Comparison of ENCODE assay signal across 8 cellular contexts in the genomic region with DNA sequence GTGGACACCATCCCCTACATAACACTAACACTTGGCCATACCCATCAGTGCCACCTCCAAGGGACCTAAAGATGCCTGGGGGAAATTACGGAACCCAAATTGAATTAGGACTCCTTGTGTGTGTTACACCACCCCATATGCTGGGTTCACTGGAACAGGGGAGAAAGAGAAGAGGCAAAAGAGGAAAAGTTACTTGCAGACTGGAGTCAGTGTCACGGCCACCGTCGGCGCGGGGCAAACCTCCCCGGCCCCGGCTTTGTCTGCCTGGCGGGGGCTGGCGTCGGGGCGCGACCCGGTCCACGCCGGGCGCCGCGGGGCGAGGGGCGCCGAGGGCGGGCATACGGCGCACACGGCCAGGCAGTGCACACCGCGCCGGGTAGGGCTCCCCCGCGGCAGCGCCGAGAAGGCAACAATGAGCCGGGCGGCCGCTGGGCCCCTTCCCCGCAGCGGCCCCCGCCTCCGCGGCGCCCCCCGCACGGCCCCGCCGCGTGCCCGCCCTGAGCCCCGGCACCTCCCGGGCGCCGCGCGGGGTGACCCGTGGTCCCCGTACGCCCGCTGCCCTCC.
DNase-seq lines count a peak whose midpoint lies in the region; ATAC-seq and TF ChIP-seq lines count a peak whose summit lies in the region.

No MANE protein-coding gene starts in this region.

- no peaks in the 10 kb centered on the region for H3K9me3 ChIP-seq in IMR-90 (ENCODE audit: control insufficient read depth, insufficient read depth, low read length)

- peaks cover 47% of the 10 kb centered on the region for H4K20me1 ChIP-seq in IMR-90 (ENCODE audit: insufficient read depth, low read length)

- H2BK20ac ChIP-seq in IMR-90 (ENCODE audit: low read depth, low read length), result peak overlapping the region; percentile 13

- H2BK120ac ChIP-seq in IMR-90 (ENCODE audit: low read depth, low read length), result peak overlapping the region; percentile 48

- peak overlapping the region; percentile 59 for H2AK5ac ChIP-seq in IMR-90 (ENCODE audit: low read depth, low read length)

- peak overlapping the region; percentile 11 to 71; a peak in 2 of 4 replicates for H4K8ac ChIP-seq in IMR-90 (ENCODE audit: low read depth in 2 of 2, low read length in 2 of 2)

- peaks cover 0 to 59% of the 10 kb centered on the region in 2 experiments; a peak in 2 of 4 replicates for H3K79me1 ChIP-seq in IMR-90 (ENCODE audit: low read depth in 1 of 2, low read length in 2 of 2)

- peak overlapping the region; percentile 60 for H2AK9ac ChIP-seq in IMR-90 (replicated peaks; ENCODE audit: low read depth, low read length, poor library complexity)

- BruUV-seq in IMR-90 (replicated peaks; lab: Mats Ljungman, UMichigan), result no TSS peak

- dilution Hi-C loops in IMR-90 (cut with HindIII; ENCODE audit: low sequenced_read_pairs, unreplicated experiment), result no loop called here

- peak overlapping the region; percentile 85 for H4K91ac ChIP-seq in IMR-90 (ENCODE audit: insufficient read depth, low read depth, low read length)

- in situ Hi-C loops in IMR-90 (cut with MboI; ENCODE audit: low sequenced_read_pairs), result no loop called here

- H3K36me3 Mint-ChIP-seq in activated naive CD4-positive, alpha-beta T cell treated with anti-CD3 and anti-CD28 coated beads, Interleukin-2, amount 50 U/mL, for 72 hours, result peaks cover 31 to 72% of the 10 kb centered on the region in 2 donors

- no peaks in the 10 kb centered on the region for H3K27me3 ChIP-seq in IMR-90 (ENCODE audit: control insufficient read depth, insufficient read depth, low read length)

- H3K23ac ChIP-seq in IMR-90 (ENCODE audit: low read depth, low read length), result peak overlapping the region; percentile 74

- peak; percentile 56 for DNase-seq in CD1c-positive myeloid dendritic cell (ENCODE audit: extremely low spot score)
- DNase-seq in IMR-90, result no peak
- DNase-seq in activated naive CD4-positive, alpha-beta T cell treated with anti-CD3 and anti-CD28 coated beads, Interleukin-2, amount 50 U/mL, for 72 hours (ENCODE audit: low spot score in 2 of 2), result no peak
- peak; percentile 19 for DNase-seq in hepatic stellate cell (ENCODE audit: low spot score)
- DNase-seq in skeletal muscle cell (ENCODE audit: low read depth), result no peak
- no peak for DNase-seq in NCI-H1694 (lab: John Stamatoyannopoulos, UW)
- DNase-seq in NCI-H128 (lab: John Stamatoyannopoulos, UW; ENCODE audit: unreplicated experiment), result no peak

- ATAC-seq in GM19438 (IDR thresholded peaks at IDR 0.05; ENCODE audit: low read depth, unreplicated experiment) (peak; percentile 5), IMR-90 (ENCODE audit: low read depth) (peak; percentile 42)
- peak; percentile 1 to 3 for ATAC-seq in activated naive CD4-positive, alpha-beta T cell treated with anti-CD3 and anti-CD28 coated beads, Interleukin-2, amount 50 U/mL, for 72 hours

- peak overlapping the region; percentile 84; the same call in 1 of the 2 replicates for H3K18ac ChIP-seq in IMR-90 (ENCODE audit: low read depth, low read length)

- H2AFZ ChIP-seq in IMR-90 (replicated peaks; ENCODE audit: low read length, poor library complexity), result peak overlapping the region; percentile 82

- peak overlapping the region; percentile 95 for H3K56ac ChIP-seq in IMR-90 (ENCODE audit: extremely low read depth, insufficient read depth, low read length)

- peak overlapping the region; percentile 88 for H3K4ac ChIP-seq in IMR-90 (ENCODE audit: low read depth, low read length)

- intact Hi-C loops in IMR-90 (cut with micrococcal nuclease), result loop anchor here (1.0 to 5.0 kb wide), 5 partner anchors 15 to 234 kb away; a partner anchor contains a TSS

- H3K27ac ChIP-seq in IMR-90 (ENCODE audit: insufficient read depth, low read length), result peak overlapping the region; percentile 94

- peak overlapping the region; percentile 99 for H3K4me3 ChIP-seq in IMR-90 (ENCODE audit: insufficient read depth, low read depth, low read length)
- peak overlapping the region; percentile 47 for H3K4me3 ChIP-seq in skeletal muscle cell (ENCODE audit: low read depth, low read length)

- H3K9me1 ChIP-seq in IMR-90 (ENCODE audit: insufficient read depth, low read length), result peaks cover 31% of the 10 kb centered on the region

- H3K4me1 ChIP-seq in IMR-90 (ENCODE audit: control insufficient read depth, insufficient read depth, low read length), result peaks cover 9% of the 10 kb centered on the region

- H2BK15ac ChIP-seq in IMR-90 (ENCODE audit: low read depth, low read length), result peak overlapping the region; percentile 51; the same call in 2 of the 3 replicates

- CTCF ChIA-PET in IMR-90 (lab: Yijun Ruan, JAX), result no interaction called here

- peak overlapping the region; percentile 34 for H2BK5ac ChIP-seq in IMR-90 (ENCODE audit: low read depth, low read length, poor library complexity, severe bottlenecking)

- peak overlapping the region; percentile 94 for H3K9ac ChIP-seq in IMR-90 (ENCODE audit: low read depth, low read length)

- H3K9me3 Mint-ChIP-seq in activated naive CD4-positive, alpha-beta T cell treated with anti-CD3 and anti-CD28 coated beads, Interleukin-2, amount 50 U/mL, for 72 hours, result peaks cover 4 to 14% of the 10 kb centered on the region in 2 donors

- no peak for TF ChIP-seq CTCF in IMR-90 (conservative IDR thresholded peaks at IDR 0.05; ENCODE audit: low read depth, low read length)

- H3K36me3 ChIP-seq in IMR-90 (ENCODE audit: control insufficient read depth, insufficient read depth, low read length), result peaks cover 24% of the 10 kb centered on the region

- 2% methylated on average over 43 of the region's 58 CpGs; no CpG with 5 or more reads in 1 of the 2 experiments for WGBS in IMR-90 (ENCODE audit: extremely low coverage in 2 of 2, insufficient read length in 1 of 2), 2 experiments

- peak overlapping the region; percentile 94 to 99 for H3K27ac Mint-ChIP-seq in activated naive CD4-positive, alpha-beta T cell treated with anti-CD3 and anti-CD28 coated beads, Interleukin-2, amount 50 U/mL, for 72 hours

- H3K14ac ChIP-seq in IMR-90 (replicated peaks; ENCODE audit: low read depth, low read length), result peak overlapping the region; percentile 66

- TF ChIP-seq POLR2A in IMR-90 (IDR thresholded peaks at IDR 0.05; ENCODE audit: low read depth, low read length), result no peak

- no peak for TF ChIP-seq RAD21 in IMR-90 (IDR thresholded peaks at IDR 0.05; ENCODE audit: low read length)

- peak overlapping the region; percentile 84 for H3K4me2 ChIP-seq in IMR-90 (ENCODE audit: low read depth, low read length)

- POLR2A ChIA-PET in IMR-90 (lab: Charles Lee; ENCODE audit: unreplicated experiment), result no interaction called here

- peak overlapping the region; percentile 40; the same call in 1 of the 2 replicates for H4K5ac ChIP-seq in IMR-90 (ENCODE audit: low read depth, low read length)

TF ChIP-seq in IMR-90, 13 proteins besides CTCF, POLR2A, EP300 and RAD21:
- TF ChIP-seq, protein P1, sequence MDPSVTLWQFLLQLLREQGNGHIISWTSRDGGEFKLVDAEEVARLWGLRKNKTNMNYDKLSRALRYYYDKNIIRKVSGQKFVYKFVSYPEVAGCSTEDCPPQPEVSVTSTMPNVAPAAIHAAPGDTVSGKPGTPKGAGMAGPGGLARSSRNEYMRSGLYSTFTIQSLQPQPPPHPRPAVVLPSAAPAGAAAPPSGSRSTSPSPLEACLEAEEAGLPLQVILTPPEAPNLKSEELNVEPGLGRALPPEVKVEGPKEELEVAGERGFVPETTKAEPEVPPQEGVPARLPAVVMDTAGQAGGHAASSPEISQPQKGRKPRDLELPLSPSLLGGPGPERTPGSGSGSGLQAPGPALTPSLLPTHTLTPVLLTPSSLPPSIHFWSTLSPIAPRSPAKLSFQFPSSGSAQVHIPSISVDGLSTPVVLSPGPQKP (IDR thresholded peaks at IDR 0.05; ENCODE audit: borderline replicate concordance, low read depth, low read length), result no peak
- no peak for TF ChIP-seq MXI1 (IDR thresholded peaks at IDR 0.05; ENCODE audit: borderline replicate concordance, low read depth, low read length)
- no peak for TF ChIP-seq BHLHE40 (IDR thresholded peaks at IDR 0.05; ENCODE audit: low read depth, low read length)
- no peak for TF ChIP-seq FOS (IDR thresholded peaks at IDR 0.05; ENCODE audit: low read depth, low read length)
TF ChIP-seq in IMR-90: peak in this region for 0.

Comparison
In these comparisons a context has a peak if more than half of its experiments do, and no peak if none do; other contexts are left out.
1. DNase-seq: peak in CD1c-positive myeloid dendritic cell (single experiment) and hepatic stellate cell (single experiment); none in IMR-90 (single experiment), activated naive CD4-positive, alpha-beta T cell treated with anti-CD3 and anti-CD28 coated beads, Interleukin-2, amount 50 U/mL, for 72 hours (0 of 2), skeletal muscle cell (single experiment), NCI-H1694 (single experiment) and NCI-H128 (single experiment).
2. Peak in every context shown above with its lines, with median percentiles within 50 percentile points of each other: ATAC-seq.